ENCODE assay signal across 8 cellular contexts in genomic region chr2:219218279-219219112, GRCh38. TPM values are rescaled to one million over a fixed set of nuclear protein-coding genes. Genes with fewer than 3 reads are reported as not detected.
DNase-seq lines count a peak whose midpoint lies in the region; ATAC-seq and TF ChIP-seq lines count a peak whose summit lies in the region.

Gene ABCB6, minus strand, starts transcription at chr2:219218958. Its CDS starts 285 bp downstream, at chr2:219218673.

- H3K36me3 Mint-ChIP-seq in CD14-positive monocyte, result peaks cover 55 to 61% of the 10 kb centered on the region in 2 donors

- H3K36me3 ChIP-seq in PC-3 (ENCODE audit: low read depth, low read length) (peaks cover 6% of the 10 kb centered on the region), esophagus muscularis mucosa (peaks cover 49 to 70% (median 69%) of the 10 kb centered on the region in 4 donors), muscle layer of duodenum (ENCODE audit: control insufficient read depth in 1 of 2, insufficient read depth in 2 of 2, low read length in 2 of 2) (peaks cover 41 to 75% of the 10 kb centered on the region in 2 donors)

- peak within 1 kb of the TSS; percentile 77 for H2AFZ ChIP-seq in PC-3 (ENCODE audit: low read length)

- no peaks in the 10 kb centered on the region for H3K9me2 ChIP-seq in PC-3 (replicated peaks; ENCODE audit: low read length)

- H3K27me3 ChIP-seq in PC-3 (ENCODE audit: low read length), result no peaks in the 10 kb centered on the region
- H3K27me3 ChIP-seq in esophagus muscularis mucosa, result no peaks in the 10 kb centered on the region
- no peaks in the 10 kb centered on the region for H3K27me3 ChIP-seq in muscle layer of duodenum (ENCODE audit: low read depth, low read length)

- intact Hi-C loops in CD14-positive monocyte (cut with micrococcal nuclease), result loop anchor here (5.0 kb wide), 2 partner anchors 34 to 41 kb away; partner anchors contain the start of genes TUBA4A (in 2 of the 2), TUBA4B (in 2 of the 2), CNPPD1 (in 1 of the 2) and RETREG2 (in 1 of the 2)
- intact Hi-C loops in PC-3 (cut with micrococcal nuclease), result loop anchor here (1.0 to 2.0 kb wide), 3 partner anchors 31 to 77 kb away; partner anchors contain the start of gene DNAJB2
- intact Hi-C loops in esophagus muscularis mucosa (cut with DNase I), result no loop called here

- peak within 1 kb of the TSS; percentile 70 to 86 for H3K4me3 Mint-ChIP-seq in CD14-positive monocyte

- CTCF ChIA-PET in PC-3 (lab: Charles Lee), result interaction anchor here (0.7 kb wide), 1 partner anchor 223 kb away, joined by 4 read pairs; no protein-coding TSS in a partner anchor

- TSS peak; percentile 70 for BruUV-seq in PC-3 (replicated peaks; lab: Mats Ljungman, UMichigan)

- peaks cover 0 to 17% (median 5%) of the 10 kb centered on the region in 7 donors for H3K9me3 Mint-ChIP-seq in CD14-positive monocyte

- H3K4me2 ChIP-seq in PC-3 (ENCODE audit: low read length), result peak within 1 kb of the TSS; percentile 96

- peak; percentile 46 for TF ChIP-seq POLR2A in esophagus muscularis mucosa (IDR thresholded peaks at IDR 0.05; ENCODE audit: low read depth)

- 2% methylated on average over 26 of the region's 73 CpGs for WGBS in esophagus muscularis mucosa

- peak within 1 kb of the TSS; percentile 37 to 87 (median 80) for H3K27ac Mint-ChIP-seq in CD14-positive monocyte

- H3K9me3 ChIP-seq in PC-3 (ENCODE audit: low read length) (no peaks in the 10 kb centered on the region), esophagus muscularis mucosa (no peaks in the 10 kb centered on the region), muscle layer of duodenum (ENCODE audit: control insufficient read depth in 1 of 2, low read length in 2 of 2) (no peaks in the 10 kb centered on the region)

- peaks cover 19% of the 10 kb centered on the region for H3K4me1 ChIP-seq in PC-3 (ENCODE audit: insufficient read depth, low read length)
- peaks cover 28 to 56% (median 45%) of the 10 kb centered on the region in 4 donors for H3K4me1 ChIP-seq in esophagus muscularis mucosa
- H3K4me1 ChIP-seq in muscle layer of duodenum (ENCODE audit: control insufficient read depth in 1 of 2, insufficient read depth in 2 of 2, low read length in 2 of 2), result peaks cover 7 to 35% of the 10 kb centered on the region in 2 donors

- H3K4me3 ChIP-seq in PC-3 (ENCODE audit: low read length) (peak within 1 kb of the TSS; percentile 69), esophagus muscularis mucosa (peak within 1 kb of the TSS; percentile 59 to 79 (median 65)), muscle layer of duodenum (ENCODE audit: low read depth in 1 of 2, low read length in 2 of 2) (peak within 1 kb of the TSS; percentile 60 to 75)

- TF ChIP-seq CTCF in CD14-positive monocyte (IDR thresholded peaks at IDR 0.05), result no peak
- no peak for TF ChIP-seq CTCF in PC-3 (conservative IDR thresholded peaks at IDR 0.05; ENCODE audit: low read depth, low read length)
- TF ChIP-seq CTCF in esophagus muscularis mucosa (IDR thresholded peaks at IDR 0.05), result peak in 1 of 3 experiments; percentile 21

- H4K20me1 ChIP-seq in PC-3 (ENCODE audit: low read length), result no peaks in the 10 kb centered on the region

- ATAC-seq in GM19395 (IDR thresholded peaks at IDR 0.05; ENCODE audit: unreplicated experiment) (peak; percentile 73), HG03571 (IDR thresholded peaks at IDR 0.05; ENCODE audit: unreplicated experiment) (peak; percentile 82), PC-3 (peak; percentile 68)

- H3K79me2 ChIP-seq in PC-3 (ENCODE audit: low read length), result peaks cover 8% of the 10 kb centered on the region; the same call in 1 of the 2 replicates

- POLR2A ChIA-PET in PC-3 (lab: Charles Lee; ENCODE audit: unreplicated experiment), result interaction anchor here (0.6 to 1.0 kb wide), 3 partner anchors 26 to 42 kb away, joined by 3 to 23 read pairs (median 3); partner anchors contain the start of gene CNPPD1

- peak within 1 kb of the TSS; percentile 77 for H3K27ac ChIP-seq in PC-3 (ENCODE audit: low read length)
- peak within 1 kb of the TSS; percentile 90 to 99 (median 95) for H3K27ac ChIP-seq in esophagus muscularis mucosa (replicated peaks in 1 of 4)
- peak within 1 kb of the TSS; percentile 69 for H3K27ac ChIP-seq in muscle layer of duodenum (ENCODE audit: low read length)

- H3K4me1 Mint-ChIP-seq in CD14-positive monocyte, result peaks cover 33% of the 10 kb centered on the region

- TF ChIP-seq EP300 in esophagus muscularis mucosa (IDR thresholded peaks at IDR 0.05), result no peak

- H3F3A ChIP-seq in PC-3 (ENCODE audit: low read length, unreplicated experiment), result peaks cover 3% of the 10 kb centered on the region

- peak within 1 kb of the TSS; percentile 69 for H3K9ac ChIP-seq in PC-3 (ENCODE audit: low read length)

- peak; percentile 88 for DNase-seq in CD14-positive monocyte (ENCODE audit: low spot score)
- DNase-seq in PC-3, result peak; percentile 83
- peak; percentile 76 for DNase-seq in activated T-helper 1 cell treated with Interleukin-2 at 50 U/mL for 16 hours (ENCODE audit: low read depth)
- peak; percentile 99 for DNase-seq in esophagus muscularis mucosa (ENCODE audit: extremely low spot score)
- peak; percentile 79 for DNase-seq in stimulated activated CD8-positive, alpha-beta memory T cell treated with anti-CD3 and anti-CD28 coated beads, Interleukin-7, amount 100 ng/mL, for 24 hours (ENCODE audit: low read depth)

- H3K27me3 Mint-ChIP-seq in CD14-positive monocyte (ENCODE audit: low read depth in 3 of 3), result peaks cover 47 to 57% (median 48%) of the 10 kb centered on the region in 3 donors

RNA-seq across cellular contexts. Expression of gene ABCB6, which starts in this region (rescaled TPM):
- polyA plus RNA-seq in CD14-positive monocyte, result under 1 TPM; 0.28 to 0.58 TPM
- total RNA-seq in PC-3 (2014; rRNA removed) (21.1 and 23.9 TPM in 2 replicates), esophagus muscularis mucosa (10 to 100 TPM; 17.4 to 27.3 (median 19.6) TPM)

Comparison
In these comparisons a context has a peak if more than half of its experiments do, and no peak if none do; other contexts are left out.
1. Peak in every context shown above with its lines: DNase-seq, ATAC-seq, H3K4me3 ChIP-seq and H3K27ac ChIP-seq.
2. Peak in DNase-seq in CD14-positive monocyte; RNA of the gene not detected or under 1 TPM.